19 cellular contexts compared by ENCODE assay signal in genomic region chr18:47323158-47323557, GRCh38.
DNase-seq lines count a peak whose midpoint lies in the region; ATAC-seq and TF ChIP-seq lines count a peak whose summit lies in the region.
"Had no signal": no experiment of that assay in that cellular context is flagged by ENCODE, and none has a peak within 500 bp of the region (broad histone marks: within the 10 kb centered on the region; RNA-seq: fewer than 3 reads in every experiment).

No MANE protein-coding gene starts in this region.

- intact Hi-C loops in uterus (cut with DNase I; ENCODE audit: low total_unique reads): no loop called here

- H3K4me1 ChIP-seq in foreskin keratinocyte: no peaks in the 10 kb centered on the region
- no peaks in the 10 kb centered on the region for H3K4me1 ChIP-seq in uterus
- H3K4me1 ChIP-seq: colonic mucosa, HAP-1, spleen, stomach had no signal

- no peak overlapping the region for H3K27ac ChIP-seq in foreskin keratinocyte
- H3K27ac ChIP-seq in uterus: no peak overlapping the region
- H3K27ac ChIP-seq: colonic mucosa, ovary, spleen, stomach had no signal

- no peak for TF ChIP-seq CTCF in foreskin keratinocyte (conservative IDR thresholded peaks at IDR 0.05)
- TF ChIP-seq CTCF in uterus (IDR thresholded peaks at IDR 0.05): no peak

- DNase-seq in AG20443 (ENCODE audit: low spot score) (peak; percentile 34), HS-27A (ENCODE audit: low read depth) (peak; percentile 49), SW480 (ENCODE audit: low spot score) (peak; percentile 9), foreskin keratinocyte (peak; percentile 3 to 41), NCI-H1105 treated with DMSO at 0.1 percent for 48 hours (lab: John Stamatoyannopoulos, UW) (no peak), NAMALWA (ENCODE audit: low spot score) (no peak), uterus (no peak)
- DNase-seq in activated T-cell treated with anti-CD3 and anti-CD28 coated beads, Interleukin-2, amount 50 U/mL, for 1 hour: no peak
- DNase-seq: activated T-cell treated with anti-CD3 and anti-CD28 coated beads, Interleukin-2, amount 50 U/mL, for 48 hours; colonic mucosa; DMS79 treated with DMSO at 0.1 percent for 48 hours; Karpas-422; NCI-H2081; NCI-H748 treated with DMSO at 0.1 percent for 48 hours; ovary; spleen; stomach; T-helper 2 cell had no signal

- TF ChIP-seq POLR2A in uterus (IDR thresholded peaks at IDR 0.05): no peak

- no peak overlapping the region for H3K4me3 ChIP-seq in uterus
- H3K4me3 ChIP-seq: colonic mucosa, HAP-1, ovary, spleen, stomach had no signal

- H3K27me3 ChIP-seq in foreskin keratinocyte (no peaks in the 10 kb centered on the region), uterus (no peaks in the 10 kb centered on the region)
- H3K27me3 ChIP-seq: colonic mucosa, ovary had no signal

- ATAC-seq in foreskin keratinocyte: peak; percentile 61

- no peaks in the 10 kb centered on the region for H3K36me3 ChIP-seq in uterus
- H3K36me3 ChIP-seq: colonic mucosa, HAP-1, ovary, spleen, stomach had no signal

- H3K9me3 ChIP-seq in uterus: no peaks in the 10 kb centered on the region
- H3K9me3 ChIP-seq: colonic mucosa, HAP-1, ovary, spleen, stomach had no signal

Comparison
In these comparisons a context has a peak if more than half of its experiments do, and no peak if none do; other contexts are left out.
1. DNase-seq: peak in AG20443 (single experiment), HS-27A (single experiment), SW480 (single experiment) and foreskin keratinocyte (2 of 2); none in activated T-cell treated with anti-CD3 and anti-CD28 coated beads, Interleukin-2, amount 50 U/mL, for 1 hour (single experiment), NCI-H1105 treated with DMSO at 0.1 percent for 48 hours (single experiment), NAMALWA (single experiment) and uterus (0 of 2).